In the genomic region with DNA sequence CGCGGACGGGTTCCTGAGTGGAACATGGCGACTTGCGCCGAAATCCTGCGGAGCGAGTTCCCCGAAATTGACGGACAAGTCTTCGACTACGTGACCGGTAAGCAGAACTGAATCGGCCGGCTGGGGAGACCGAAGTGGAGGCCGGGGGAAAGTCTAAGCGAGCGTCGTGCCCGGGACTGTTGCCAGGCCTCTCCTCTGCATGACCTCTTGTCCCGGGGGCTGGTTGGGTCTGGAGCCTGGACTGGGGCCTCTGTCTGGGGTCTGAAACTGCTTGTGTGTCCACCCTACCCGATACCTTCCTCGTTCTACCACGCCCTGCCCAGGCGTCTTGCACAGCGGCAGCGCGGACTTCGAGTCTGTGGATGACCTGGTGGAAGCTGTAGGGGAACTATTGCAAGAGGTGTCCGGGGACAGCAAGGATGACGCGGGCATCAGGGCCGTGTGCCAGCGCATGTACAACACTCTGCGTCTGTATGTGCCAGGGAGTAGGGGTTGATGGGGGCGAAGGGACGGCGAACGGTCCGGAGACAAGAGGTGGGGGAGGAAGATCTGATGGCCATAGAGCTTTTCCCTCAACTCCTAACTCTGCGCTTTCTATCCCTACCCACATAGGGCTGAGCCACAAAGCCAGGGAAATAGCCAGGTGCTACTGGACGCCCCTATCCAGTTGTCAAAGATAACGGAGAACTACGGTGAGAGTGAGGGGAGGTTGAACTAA, we compare ENCODE assay signal across 1 cellular context.
A peak's percentile ranks its signal among the peaks of the same experiment; 100 is the strongest.
TF ChIP-seq lines count a peak whose summit lies in the region.

A gene with protein sequence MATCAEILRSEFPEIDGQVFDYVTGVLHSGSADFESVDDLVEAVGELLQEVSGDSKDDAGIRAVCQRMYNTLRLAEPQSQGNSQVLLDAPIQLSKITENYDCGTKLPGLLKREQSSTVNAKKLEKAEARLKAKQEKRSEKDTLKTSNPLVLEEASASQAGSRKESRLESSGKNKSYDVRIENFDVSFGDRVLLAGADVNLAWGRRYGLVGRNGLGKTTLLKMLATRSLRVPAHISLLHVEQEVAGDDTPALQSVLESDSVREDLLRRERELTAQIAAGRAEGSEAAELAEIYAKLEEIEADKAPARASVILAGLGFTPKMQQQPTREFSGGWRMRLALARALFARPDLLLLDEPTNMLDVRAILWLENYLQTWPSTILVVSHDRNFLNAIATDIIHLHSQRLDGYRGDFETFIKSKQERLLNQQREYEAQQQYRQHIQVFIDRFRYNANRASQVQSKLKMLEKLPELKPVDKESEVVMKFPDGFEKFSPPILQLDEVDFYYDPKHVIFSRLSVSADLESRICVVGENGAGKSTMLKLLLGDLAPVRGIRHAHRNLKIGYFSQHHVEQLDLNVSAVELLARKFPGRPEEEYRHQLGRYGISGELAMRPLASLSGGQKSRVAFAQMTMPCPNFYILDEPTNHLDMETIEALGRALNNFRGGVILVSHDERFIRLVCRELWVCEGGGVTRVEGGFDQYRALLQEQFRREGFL (plus strand): TSS at position 16 of the 718 bp plus-strand sequence. CDS start 9 bp downstream, at position 25.

TF ChIP-seq in K562, 482 proteins besides CTCF, POLR2A, EP300 and RAD21 (continued from another document and continues in another):
- TF ChIP-seq ZBTB40 (IDR thresholded peaks at IDR 0.05) (peak; percentile 18; the same call in 1 of the 2 replicates), ZBTB40 (CRISPR knock-in tag; IDR thresholded peaks at IDR 0.05) (no peak), CHD1 (IDR thresholded peaks at IDR 0.05; ENCODE audit: low read length) (peak; percentile 45), TAF15 (IDR thresholded peaks at IDR 0.05; ENCODE audit: low read depth, low read length) (no peak), MTA2 (IDR thresholded peaks at IDR 0.05; ENCODE audit: low read depth) (no peak), RBBP5 (IDR thresholded peaks at IDR 0.05; ENCODE audit: borderline replicate concordance, insufficient read depth, low read length, poor library complexity, severe bottlenecking) (peak; percentile 88), HMGXB4 (CRISPR knock-in tag; IDR thresholded peaks at IDR 0.05) (peak; percentile 52; the same call in 1 of the 2 replicates), NR2C2 (CRISPR knock-in tag; IDR thresholded peaks at IDR 0.05) (no peak; the same call in 1 of the 2 replicates), NR2C2 (tag; IDR thresholded peaks at IDR 0.05) (0 out of 2 replicates have a peak, but pooled peaks have one; percentile 10), PHF8 (IDR thresholded peaks at IDR 0.05; ENCODE audit: borderline replicate concordance, low read length) (peak; percentile 86; the same call in 1 of the 2 replicates), SAFB2 (IDR thresholded peaks at IDR 0.05; ENCODE audit: borderline replicate concordance, low read depth, low read length, severe bottlenecking) (no peak), CEBPG (CRISPR knock-in tag; IDR thresholded peaks at IDR 0.05) (peak; percentile 70; the same call in 1 of the 2 replicates), CEBPG (tag; conservative IDR thresholded peaks at IDR 0.05 in 1 of 2, IDR thresholded peaks at IDR 0.05 in 1 of 2) (no peak), NFIC (IDR thresholded peaks at IDR 0.05) (peak; percentile 19), ATF1 (CRISPR knock-in tag; IDR thresholded peaks at IDR 0.05) (no peak), ATF1 (tag; IDR thresholded peaks at IDR 0.05) (peak; percentile 67), HDAC2 (IDR thresholded peaks at IDR 0.05) (0 out of 2 replicates have a peak, but pooled peaks have one; percentile 9), RBM17 (IDR thresholded peaks at IDR 0.05; ENCODE audit: borderline replicate concordance, low read depth, low read length) (no peak), ZNF695 (CRISPR knock-in tag; IDR thresholded peaks at IDR 0.05) (no peak), FOXP1 (CRISPR knock-in tag; IDR thresholded peaks at IDR 0.05) (peak; percentile 55; the same call in 1 of the 2 replicates), PRDM10 (IDR thresholded peaks at IDR 0.05; ENCODE audit: partially characterized antibody) (peak; percentile 22), MXI1 (IDR thresholded peaks at IDR 0.05; ENCODE audit: low read depth, low read length) (0 out of 2 replicates have a peak, but pooled peaks have one; percentile 25), SAP30 (IDR thresholded peaks at IDR 0.05; ENCODE audit: borderline replicate concordance, insufficient read depth, low read depth, low read length, poor library complexity, severe bottlenecking) (peak; percentile 60)
- TF ChIP-seq, protein P1, sequence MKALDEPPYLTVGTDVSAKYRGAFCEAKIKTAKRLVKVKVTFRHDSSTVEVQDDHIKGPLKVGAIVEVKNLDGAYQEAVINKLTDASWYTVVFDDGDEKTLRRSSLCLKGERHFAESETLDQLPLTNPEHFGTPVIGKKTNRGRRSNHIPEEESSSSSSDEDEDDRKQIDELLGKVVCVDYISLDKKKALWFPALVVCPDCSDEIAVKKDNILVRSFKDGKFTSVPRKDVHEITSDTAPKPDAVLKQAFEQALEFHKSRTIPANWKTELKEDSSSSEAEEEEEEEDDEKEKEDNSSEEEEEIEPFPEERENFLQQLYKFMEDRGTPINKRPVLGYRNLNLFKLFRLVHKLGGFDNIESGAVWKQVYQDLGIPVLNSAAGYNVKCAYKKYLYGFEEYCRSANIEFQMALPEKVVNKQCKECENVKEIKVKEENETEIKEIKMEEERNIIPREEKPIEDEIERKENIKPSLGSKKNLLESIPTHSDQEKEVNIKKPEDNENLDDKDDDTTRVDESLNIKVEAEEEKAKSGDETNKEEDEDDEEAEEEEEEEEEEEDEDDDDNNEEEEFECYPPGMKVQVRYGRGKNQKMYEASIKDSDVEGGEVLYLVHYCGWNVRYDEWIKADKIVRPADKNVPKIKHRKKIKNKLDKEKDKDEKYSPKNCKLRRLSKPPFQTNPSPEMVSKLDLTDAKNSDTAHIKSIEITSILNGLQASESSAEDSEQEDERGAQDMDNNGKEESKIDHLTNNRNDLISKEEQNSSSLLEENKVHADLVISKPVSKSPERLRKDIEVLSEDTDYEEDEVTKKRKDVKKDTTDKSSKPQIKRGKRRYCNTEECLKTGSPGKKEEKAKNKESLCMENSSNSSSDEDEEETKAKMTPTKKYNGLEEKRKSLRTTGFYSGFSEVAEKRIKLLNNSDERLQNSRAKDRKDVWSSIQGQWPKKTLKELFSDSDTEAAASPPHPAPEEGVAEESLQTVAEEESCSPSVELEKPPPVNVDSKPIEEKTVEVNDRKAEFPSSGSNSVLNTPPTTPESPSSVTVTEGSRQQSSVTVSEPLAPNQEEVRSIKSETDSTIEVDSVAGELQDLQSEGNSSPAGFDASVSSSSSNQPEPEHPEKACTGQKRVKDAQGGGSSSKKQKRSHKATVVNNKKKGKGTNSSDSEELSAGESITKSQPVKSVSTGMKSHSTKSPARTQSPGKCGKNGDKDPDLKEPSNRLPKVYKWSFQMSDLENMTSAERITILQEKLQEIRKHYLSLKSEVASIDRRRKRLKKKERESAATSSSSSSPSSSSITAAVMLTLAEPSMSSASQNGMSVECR (CRISPR knock-in tag; IDR thresholded peaks at IDR 0.05), result peak; percentile 80
- TF ChIP-seq, protein P2, sequence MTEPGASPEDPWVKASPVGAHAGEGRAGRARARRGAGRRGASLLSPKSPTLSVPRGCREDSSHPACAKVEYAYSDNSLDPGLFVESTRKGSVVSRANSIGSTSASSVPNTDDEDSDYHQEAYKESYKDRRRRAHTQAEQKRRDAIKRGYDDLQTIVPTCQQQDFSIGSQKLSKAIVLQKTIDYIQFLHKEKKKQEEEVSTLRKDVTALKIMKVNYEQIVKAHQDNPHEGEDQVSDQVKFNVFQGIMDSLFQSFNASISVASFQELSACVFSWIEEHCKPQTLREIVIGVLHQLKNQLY (CRISPR knock-in tag; conservative IDR thresholded peaks at IDR 0.05), result 0 out of 4 replicates have a peak, but pooled peaks of 1 of the 2 experiments have one; percentile 61
